Comparison of ENCODE assay signal across 14 cellular contexts in genomic region chr1:109873278-109874175, GRCh38. TPM values are rescaled to one million over a fixed set of nuclear protein-coding genes. Genes with fewer than 3 reads are reported as not detected.
DNase-seq lines count a peak whose midpoint lies in the region; ATAC-seq and TF ChIP-seq lines count a peak whose summit lies in the region.
"Had no signal": no experiment of that assay in that cellular context is flagged by ENCODE, and none has a peak within 500 bp of the region (broad histone marks: within the 10 kb centered on the region; RNA-seq: fewer than 3 reads in every experiment).

No MANE protein-coding gene starts in this region.

- H3K4me2 ChIP-seq in BLaER1 treated with 17β-estradiol and CSF1 and Interleukin-3, amounts not matched to agents 10 nM and 100 nM: peak overlapping the region in 7 of 11 experiments; percentile 6 to 60 (median 27); a peak in 11 of 22 replicates

- H3K9me3 ChIP-seq in BLaER1 treated with 17β-estradiol and CSF1 and Interleukin-3, amounts not matched to agents 10 nM and 100 nM (replicated peaks in 1 of 11): no peaks in the 10 kb centered on the region

- peak overlapping the region in 1 of 11 experiments; percentile 2; a peak in 1 of 22 replicates for H3K27ac ChIP-seq in BLaER1 treated with 17β-estradiol and CSF1 and Interleukin-3, amounts not matched to agents 10 nM and 100 nM
- H3K27ac ChIP-seq: VCaP had no signal

- peaks cover 8 to 32% (median 19%) of the 10 kb centered on the region in 10 experiments for H3K4me1 ChIP-seq in BLaER1 treated with 17β-estradiol and CSF1 and Interleukin-3, amounts not matched to agents 10 nM and 100 nM

- no peaks in the 10 kb centered on the region for H3K27me3 ChIP-seq in BLaER1 treated with 17β-estradiol and CSF1 and Interleukin-3, amounts not matched to agents 10 nM and 100 nM

- ATAC-seq in omental fat pad (ENCODE audit: low FRiP score) (peak; percentile 61), HG03460 (IDR thresholded peaks at IDR 0.05; ENCODE audit: unreplicated experiment) (no peak)

- peak; percentile 54 for DNase-seq in RPMI7951 (ENCODE audit: low read depth)
- peak; percentile 52 for DNase-seq in epithelial cell of proximal tubule (ENCODE audit: low read depth)
- no peak for DNase-seq in omental fat pad (ENCODE audit: low spot score)
- DNase-seq in DMS53 (lab: John Stamatoyannopoulos, UW): no peak
- DNase-seq in HUDEP-2 (lab: John Stamatoyannopoulos, UW; ENCODE audit: unreplicated experiment in 76 of 76): no peak
- DNase-seq in superior temporal gyrus (ENCODE audit: extremely low spot score): no peak
- DNase-seq: activated T-cell treated with anti-CD3 and anti-CD28 coated beads for 4 hours, anterior cingulate cortex, EL, NCI-H345 had no signal

- no peaks in the 10 kb centered on the region for H4K20me1 ChIP-seq in BLaER1 treated with 17β-estradiol and CSF1 and Interleukin-3, amounts not matched to agents 10 nM and 100 nM

- TF ChIP-seq CTCF in epithelial cell of proximal tubule (conservative IDR thresholded peaks at IDR 0.05; ENCODE audit: low read depth, low read length) (no peak), omental fat pad (IDR thresholded peaks at IDR 0.05) (no peak)

- H3K36me3 ChIP-seq in BLaER1 treated with 17β-estradiol and CSF1 and Interleukin-3, amounts not matched to agents 10 nM and 100 nM: no peaks in the 10 kb centered on the region

- H3K4me3 ChIP-seq in BLaER1 treated with 17β-estradiol and CSF1 and Interleukin-3, amounts not matched to agents 10 nM and 100 nM: no peak overlapping the region
- H3K4me3 ChIP-seq in epithelial cell of proximal tubule (ENCODE audit: low read depth, low read length): no peak overlapping the region
- H3K4me3 ChIP-seq: skin epidermis had no signal

- no peak overlapping the region for H3K9ac ChIP-seq in BLaER1 treated with 17β-estradiol and CSF1 and Interleukin-3, amounts not matched to agents 10 nM and 100 nM

RNA-seq across cellular contexts. Expression of gene CSF1, which starts 37.1 kb away (rescaled TPM):
- total RNA-seq in RPMI7951 (2014; rRNA removed; shearing (Covaris generic)): 35.4 and 51.5 TPM in 2 replicates
- total RNA-seq in epithelial cell of proximal tubule: 12.6 and 20.1 TPM in 2 replicates
- total RNA-seq in omental fat pad: 100 to 1,000 TPM; 103 to 158 (median 118) TPM

Comparison
In these comparisons a context has a peak if more than half of its experiments do, and no peak if none do; other contexts are left out.
1. DNase-seq: peak in RPMI7951 (single experiment) and epithelial cell of proximal tubule (single experiment); none in omental fat pad (single experiment), DMS53 (single experiment), HUDEP-2 (0 of 76) and superior temporal gyrus (single experiment).